ENCODE assay signal across 30 cellular contexts in genomic region chr6:73630401-73630800, GRCh38.
"Had no signal": no experiment of that assay in that cellular context is flagged by ENCODE, and none has a peak within 500 bp of the region (broad histone marks: within the 10 kb centered on the region; RNA-seq: fewer than 3 reads in every experiment).

No MANE protein-coding gene starts in this region.

- ATAC-seq: left colon; left lung; lower lobe of right lung; natural killer cell; right cardiac atrium; sciatic nerve; stimulated activated naive B cell treated with anti-CD40 and anti-IgM and Interleukin-4, amounts not matched to agents 10 μg/mL and 1 μg/mL and 100 μg/mL, for 72 hours; stimulated activated naive CD8-positive, alpha-beta T cell treated with anti-CD3 and anti-CD28 coated beads, Interleukin-15, Interleukin-2, amounts not matched to agents 100 U/mL and 50 U/mL, for 24 hours had no signal

- H3K36me3 ChIP-seq: ovary, prostate gland had no signal

- H3K4me1 Mint-ChIP-seq: immature natural killer cell; naive B cell; natural killer cell; nephron progenitor cell; stimulated activated naive B cell treated with anti-CD40 and anti-IgM and Interleukin-4, amounts not matched to agents 10 μg/mL and 1 μg/mL and 100 μg/mL, for 72 hours had no signal

- H3K27ac Mint-ChIP-seq: immature natural killer cell; natural killer cell; nephron progenitor cell; stimulated activated naive B cell treated with anti-CD40 and anti-IgM and Interleukin-4, amounts not matched to agents 10 μg/mL and 1 μg/mL and 100 μg/mL, for 72 hours had no signal

- H3K27me3 ChIP-seq: left lung, ovary, stomach, testis, thyroid gland, transverse colon, upper lobe of left lung, vagina had no signal

- FAIRE-seq: islet of Langerhans, kidney had no signal

- H3K27me3 Mint-ChIP-seq: naive B cell; stimulated activated naive B cell treated with anti-CD40 and anti-IgM and Interleukin-4, amounts not matched to agents 10 μg/mL and 1 μg/mL and 100 μg/mL, for 72 hours had no signal

- H3K4me1 ChIP-seq: left lung, lower lobe of right lung, prostate gland, stomach, testis, transverse colon, upper lobe of left lung, vagina had no signal

- DNase-seq: hypothalamus; immature natural killer cell; kidney; left colon; left lung; lower lobe of right lung; mammary epithelial cell; mesenchymal stem cell; naive B cell; natural killer cell; nephron progenitor cell; ovary; retina; right cardiac atrium; stimulated activated CD4-positive, alpha-beta T cell treated with anti-CD3 and anti-CD28 coated beads, Interleukin-12 subunit alpha, Interleukin-12 subunit beta, amount 100 ng/mL, for 4 hours; stimulated activated CD4-positive, alpha-beta T cell treated with anti-CD3 and anti-CD28 coated beads, Interleukin-15, amount 100 ng/mL, for 24 hours; stimulated activated CD4-positive, alpha-beta T cell treated with anti-CD3 and anti-CD28 coated beads, Interleukin-2, amount 100 ng/mL, for 24 hours; stimulated activated CD4-positive, alpha-beta T cell treated with anti-CD3 and anti-CD28 coated beads, Interleukin-4, amount 100 ng/mL, for 1 hour; stimulated activated naive B cell treated with anti-CD40 and anti-IgM and Interleukin-4, amounts not matched to agents 10 μg/mL and 1 μg/mL and 100 μg/mL, for 72 hours; stimulated activated naive CD8-positive, alpha-beta T cell treated with anti-CD3 and anti-CD28 coated beads, Interleukin-15, Interleukin-2, amounts not matched to agents 100 U/mL and 50 U/mL, for 24 hours; stomach; testis; thyroid gland; transverse colon; upper lobe of left lung had no signal

- H3K4me3 Mint-ChIP-seq: immature natural killer cell; natural killer cell; nephron progenitor cell; stimulated activated naive B cell treated with anti-CD40 and anti-IgM and Interleukin-4, amounts not matched to agents 10 μg/mL and 1 μg/mL and 100 μg/mL, for 72 hours had no signal

- H3K9me3 ChIP-seq: left lung, lower lobe of right lung, ovary, prostate gland, stomach, testis, thyroid gland, transverse colon, upper lobe of left lung, vagina had no signal

- H3K27ac ChIP-seq: left lung, lower lobe of right lung, ovary, prostate gland, skin epidermis, stomach, testis, thyroid gland, transverse colon, upper lobe of left lung, vagina had no signal

- H3K9me3 Mint-ChIP-seq: immature natural killer cell; naive B cell; natural killer cell; nephron progenitor cell; stimulated activated naive B cell treated with anti-CD40 and anti-IgM and Interleukin-4, amounts not matched to agents 10 μg/mL and 1 μg/mL and 100 μg/mL, for 72 hours had no signal

- H3K4me3 ChIP-seq: left lung, lower lobe of right lung, ovary, prostate gland, skin epidermis, stomach, testis, thyroid gland, transverse colon, upper lobe of left lung, vagina had no signal
